ENCODE assay signal across 19 cellular contexts in the genomic region with DNA sequence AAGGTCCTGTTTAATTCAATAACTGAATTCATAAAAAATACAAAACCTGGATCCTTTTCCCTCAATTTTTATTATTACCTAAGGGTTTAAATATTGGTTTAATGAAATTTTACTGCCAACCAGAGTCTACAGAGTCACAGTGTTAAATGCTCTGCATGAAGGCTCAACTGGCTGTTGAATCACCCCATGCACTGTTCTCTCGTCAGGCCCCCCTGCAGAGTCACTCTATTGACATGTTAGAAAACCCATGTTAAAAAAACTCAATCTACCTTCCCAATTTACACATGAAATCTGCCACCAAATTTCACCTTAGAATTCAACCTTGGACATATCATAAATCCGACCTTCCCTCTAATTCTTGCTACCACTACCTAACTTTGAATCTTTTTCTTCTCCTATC.
"Had no signal": no experiment of that assay in that cellular context is flagged by ENCODE, and none has a peak within 500 bp of the region (broad histone marks: within the 10 kb centered on the region; RNA-seq: fewer than 3 reads in every experiment).

No MANE protein-coding gene starts in this region.

- H3K9me3 ChIP-seq: esophagus muscularis mucosa, gastroesophageal sphincter, heart right ventricle, ovary, psoas muscle, stomach had no signal

- DNase-seq: activated CD4-positive, alpha-beta T cell treated with anti-CD3 and anti-CD28 coated beads, Interleukin-2, amount 10 ng/mL, durations not matched to agents 7 days and 5 days; activated CD8-positive, alpha-beta memory T cell treated with anti-CD3 and anti-CD28 coated beads for 24 hours; activated naive CD4-positive, alpha-beta T cell treated with Interleukin-2 at 50 U/mL for 16 hours; effector CD8-positive, alpha-beta T cell; heart right ventricle; left cardiac atrium; mesenchymal stem cell; naive thymus-derived CD8-positive, alpha-beta T cell; ovary; psoas muscle; right cardiac atrium; stimulated activated CD4-positive, alpha-beta T cell treated with anti-CD3 and anti-CD28 coated beads, Interleukin-2, amount 100 ng/mL, for 24 hours; stomach; trophoblast cell had no signal

- H3K27ac Mint-ChIP-seq: activated CD4-positive, alpha-beta T cell treated with anti-CD3 and anti-CD28 coated beads, Interleukin-2, amount 10 ng/mL, durations not matched to agents 7 days and 5 days; activated T-helper 17 cell treated with anti-CD3 and anti-CD28 coated beads, Interleukin-2, amount 50 U/mL, for 72 hours; dendritic cell treated with granulocyte-macrophage colony-stimulating factor and Interleukin-4, amounts not matched to agents 40 ng/mL and 50 ng/mL, for 4 days; T-helper 2 cell treated with Interferon-gamma antibody and Interleukin-4, amounts not matched to agents 5 μg/mL and 100 μg/mL, for 36 hours had no signal

- H3K4me1 ChIP-seq: esophagus muscularis mucosa, gastroesophageal sphincter, psoas muscle, stomach had no signal

- H3K27me3 ChIP-seq: esophagus muscularis mucosa, gastroesophageal sphincter, heart right ventricle, ovary, stomach had no signal

- H3K9me3 Mint-ChIP-seq: activated CD4-positive, alpha-beta T cell treated with anti-CD3 and anti-CD28 coated beads, Interleukin-2, amount 10 ng/mL, durations not matched to agents 7 days and 5 days; activated T-helper 17 cell treated with anti-CD3 and anti-CD28 coated beads, Interleukin-2, amount 50 U/mL, for 72 hours; dendritic cell treated with granulocyte-macrophage colony-stimulating factor and Interleukin-4, amounts not matched to agents 40 ng/mL and 50 ng/mL, for 4 days; naive thymus-derived CD8-positive, alpha-beta T cell; T-helper 2 cell treated with Interferon-gamma antibody and Interleukin-4, amounts not matched to agents 5 μg/mL and 100 μg/mL, for 36 hours had no signal

- H3K27ac ChIP-seq: esophagus muscularis mucosa, gastroesophageal sphincter, heart right ventricle, ovary, psoas muscle, stomach had no signal

- H3K27me3 Mint-ChIP-seq: activated CD4-positive, alpha-beta T cell treated with anti-CD3 and anti-CD28 coated beads, Interleukin-2, amount 10 ng/mL, durations not matched to agents 7 days and 5 days; activated T-helper 17 cell treated with anti-CD3 and anti-CD28 coated beads, Interleukin-2, amount 50 U/mL, for 72 hours; dendritic cell treated with granulocyte-macrophage colony-stimulating factor and Interleukin-4, amounts not matched to agents 40 ng/mL and 50 ng/mL, for 4 days; naive thymus-derived CD8-positive, alpha-beta T cell had no signal

- H3K4me3 Mint-ChIP-seq: activated CD4-positive, alpha-beta T cell treated with anti-CD3 and anti-CD28 coated beads, Interleukin-2, amount 10 ng/mL, durations not matched to agents 7 days and 5 days; activated T-helper 17 cell treated with anti-CD3 and anti-CD28 coated beads, Interleukin-2, amount 50 U/mL, for 72 hours; dendritic cell treated with granulocyte-macrophage colony-stimulating factor and Interleukin-4, amounts not matched to agents 40 ng/mL and 50 ng/mL, for 4 days; naive thymus-derived CD8-positive, alpha-beta T cell; T-helper 2 cell treated with Interferon-gamma antibody and Interleukin-4, amounts not matched to agents 5 μg/mL and 100 μg/mL, for 36 hours had no signal

- H3K36me3 ChIP-seq: ovary had no signal

- H3K4me3 ChIP-seq: esophagus muscularis mucosa, gastroesophageal sphincter, heart right ventricle, ovary, psoas muscle, stomach had no signal
